Comparison of ENCODE assay signal across 22 cellular contexts in the genomic region with DNA sequence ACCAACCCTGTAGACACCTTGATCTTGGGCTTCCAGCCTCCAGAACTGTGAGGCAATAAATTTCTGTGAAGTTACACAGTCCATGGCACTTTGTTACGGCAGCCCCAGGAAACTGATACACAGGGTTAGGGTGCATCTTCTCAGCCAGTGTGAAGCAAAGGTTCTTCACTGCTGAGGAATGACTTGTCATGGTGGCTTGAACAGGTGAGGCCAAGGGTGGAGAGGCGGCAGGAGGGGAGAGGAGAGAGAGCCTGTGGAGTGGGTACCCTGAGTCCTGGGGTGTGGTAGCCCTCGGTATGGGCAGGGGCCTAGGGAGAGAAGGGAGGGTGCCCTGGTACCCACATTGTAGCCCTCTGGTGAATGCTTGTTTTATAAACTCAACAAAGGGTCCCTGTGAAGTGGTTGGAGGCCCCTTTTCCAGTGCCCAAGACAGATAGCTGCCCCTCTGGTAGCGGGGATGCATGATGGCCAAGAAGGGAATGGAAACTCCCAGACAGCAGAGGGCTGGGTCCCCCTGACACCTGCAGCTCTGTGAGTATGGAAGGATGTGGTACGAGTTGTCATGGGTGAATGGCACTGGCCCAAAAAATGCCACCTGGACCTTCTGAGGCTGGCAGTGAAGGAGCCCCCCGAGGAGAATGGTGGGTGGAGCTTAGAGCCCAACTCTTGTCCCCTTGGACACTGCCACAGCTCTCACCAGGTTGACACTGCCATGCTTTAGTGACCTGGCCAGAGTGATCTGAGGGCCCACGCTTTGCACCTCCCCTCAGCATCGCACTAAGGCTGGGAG. TPM values are rescaled to one million over a fixed set of nuclear protein-coding genes. Genes with fewer than 3 reads are reported as not detected.
"Had no signal": no experiment of that assay in that cellular context is flagged by ENCODE, and none has a peak within 500 bp of the region (broad histone marks: within the 10 kb centered on the region; RNA-seq: fewer than 3 reads in every experiment).

No MANE protein-coding gene starts in this region.

- H3K4me3 Mint-ChIP-seq: dendritic cell treated with granulocyte-macrophage colony-stimulating factor and Interleukin-4, amounts not matched to agents 40 ng/mL and 50 ng/mL, for 4 days; natural killer cell; stimulated activated memory B cell treated with anti-CD40 and anti-IgM and Interleukin-4, amounts not matched to agents 10 μg/mL and 1 μg/mL and 100 μg/mL, for 72 hours; stimulated activated naive CD8-positive, alpha-beta T cell treated with anti-CD3 and anti-CD28 coated beads, Interleukin-15, Interleukin-2, amounts not matched to agents 100 ng/mL and 50 ng/mL, for 24 hours; type B pancreatic cell had no signal

- ATAC-seq: foreskin keratinocyte; gastroesophageal sphincter; heart left ventricle; left colon; left ventricle myocardium superior; lower lobe of right lung; natural killer cell; psoas muscle; right cardiac atrium; stimulated activated memory B cell treated with anti-CD40 and anti-IgM and Interleukin-4, amounts not matched to agents 10 μg/mL and 1 μg/mL and 100 μg/mL, for 72 hours had no signal

- DNase-seq: colonic mucosa; effector CD8-positive, alpha-beta T cell; foreskin keratinocyte; heart left ventricle; left colon; left ventricle myocardium superior; lower lobe of right lung; natural killer cell; right cardiac atrium; sigmoid colon; stimulated activated CD4-positive, alpha-beta T cell treated with anti-CD3 and anti-CD28 coated beads, Interleukin-2, amount 100 ng/mL, for 24 hours; stimulated activated CD4-positive, alpha-beta T cell treated with anti-CD3 and anti-CD28 coated beads, Interleukin-4, amount 100 ng/mL, for 4 hours; thyroid gland had no signal

- H3K9me3 Mint-ChIP-seq: dendritic cell treated with granulocyte-macrophage colony-stimulating factor and Interleukin-4, amounts not matched to agents 40 ng/mL and 50 ng/mL, for 4 days; natural killer cell; stimulated activated memory B cell treated with anti-CD40 and anti-IgM and Interleukin-4, amounts not matched to agents 10 μg/mL and 1 μg/mL and 100 μg/mL, for 72 hours had no signal

- H3K27ac Mint-ChIP-seq: dendritic cell treated with granulocyte-macrophage colony-stimulating factor and Interleukin-4, amounts not matched to agents 40 ng/mL and 50 ng/mL, for 4 days; natural killer cell; stimulated activated memory B cell treated with anti-CD40 and anti-IgM and Interleukin-4, amounts not matched to agents 10 μg/mL and 1 μg/mL and 100 μg/mL, for 72 hours; stimulated activated naive CD8-positive, alpha-beta T cell treated with anti-CD3 and anti-CD28 coated beads, Interleukin-15, Interleukin-2, amounts not matched to agents 100 ng/mL and 50 ng/mL, for 24 hours; type B pancreatic cell had no signal

- H3K36me3 Mint-ChIP-seq: natural killer cell; stimulated activated memory B cell treated with anti-CD40 and anti-IgM and Interleukin-4, amounts not matched to agents 10 μg/mL and 1 μg/mL and 100 μg/mL, for 72 hours had no signal

- H3K4me1 Mint-ChIP-seq: natural killer cell; stimulated activated memory B cell treated with anti-CD40 and anti-IgM and Interleukin-4, amounts not matched to agents 10 μg/mL and 1 μg/mL and 100 μg/mL, for 72 hours had no signal

- H3K27me3 Mint-ChIP-seq: dendritic cell treated with granulocyte-macrophage colony-stimulating factor and Interleukin-4, amounts not matched to agents 40 ng/mL and 50 ng/mL, for 4 days; stimulated activated naive CD8-positive, alpha-beta T cell treated with anti-CD3 and anti-CD28 coated beads, Interleukin-15, Interleukin-2, amounts not matched to agents 100 ng/mL and 50 ng/mL, for 24 hours; type B pancreatic cell had no signal

RNA-seq across cellular contexts. Expression of a gene that starts 49.6 kb away (rescaled TPM):
- total RNA-seq: colonic mucosa, fibroblast of lung, foreskin keratinocyte, mononuclear cell, natural killer cell, renal cortical epithelial cell had no signal
